In the genomic region with DNA sequence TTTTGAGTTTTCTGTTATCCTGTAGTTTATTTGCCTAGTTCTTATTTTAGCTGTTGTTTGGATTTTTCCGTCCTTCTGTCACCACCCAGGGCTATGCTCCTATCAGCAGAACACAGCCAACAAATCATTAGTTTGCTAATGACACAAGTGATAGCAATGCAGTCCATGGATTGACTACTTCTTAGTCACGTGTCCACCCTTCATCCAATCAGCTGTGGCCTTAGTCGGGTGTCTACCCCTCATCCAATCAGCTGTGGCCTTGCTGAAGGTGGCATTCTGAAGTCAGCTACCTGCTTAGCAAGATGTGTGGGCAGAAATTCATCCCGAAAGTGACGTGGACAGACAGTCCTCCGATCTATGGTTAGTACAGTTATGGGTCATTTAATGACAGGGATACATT, we compare ENCODE assay signal across 31 cellular contexts.
DNase-seq lines count a peak whose midpoint lies in the region; ATAC-seq and TF ChIP-seq lines count a peak whose summit lies in the region.
"Had no signal": no experiment of that assay in that cellular context is flagged by ENCODE, and none has a peak within 500 bp of the region (broad histone marks: within the 10 kb centered on the region; RNA-seq: fewer than 3 reads in every experiment).

No MANE protein-coding gene starts in this region.

- H3K27ac Mint-ChIP-seq in Caco-2 (ENCODE audit: unreplicated experiment): no peak overlapping the region
- peak overlapping the region; percentile 62 for H3K27ac Mint-ChIP-seq in endodermal cell
- H3K27ac Mint-ChIP-seq: activated T-cell treated with anti-CD3 and anti-CD28 coated beads, Interleukin-2, amount 50 U/mL, for 72 hours; CD14-positive monocyte; neural progenitor cell had no signal

- H3K9me2 ChIP-seq in OCI-LY7 (ENCODE audit: insufficient read depth, low read length): no peaks in the 10 kb centered on the region
- no peaks in the 10 kb centered on the region for H3K9me2 ChIP-seq in MM.1S (replicated peaks; ENCODE audit: insufficient read depth, low read length)

- intact Hi-C loops in Caco-2 (cut with micrococcal nuclease; ENCODE audit: unreplicated experiment): no loop called here
- intact Hi-C loops in OCI-LY7 (cut with micrococcal nuclease; ENCODE audit: unreplicated experiment): no loop called here

- no peak for ATAC-seq in HG02938 (IDR thresholded peaks at IDR 0.05; ENCODE audit: unreplicated experiment)
- ATAC-seq: activated T-cell treated with anti-CD3 and anti-CD28 coated beads, Interleukin-2, amount 50 U/mL, for 72 hours; heart right ventricle; Panc1 had no signal

- H3K4me3 Mint-ChIP-seq in Caco-2 (ENCODE audit: unreplicated experiment) (peak overlapping the region; percentile 28), endodermal cell (no peak overlapping the region)
- H3K4me3 Mint-ChIP-seq: activated T-cell treated with anti-CD3 and anti-CD28 coated beads, Interleukin-2, amount 50 U/mL, for 72 hours; CD14-positive monocyte; neural progenitor cell had no signal

- H3K27me3 Mint-ChIP-seq in Caco-2 (ENCODE audit: insufficient read depth, unreplicated experiment) (peaks cover 4% of the 10 kb centered on the region), endodermal cell (ENCODE audit: insufficient read depth) (peaks cover 1% of the 10 kb centered on the region)

- H3F3A ChIP-seq in MM.1S (ENCODE audit: insufficient read depth, low read length): no peaks in the 10 kb centered on the region

- H3K27ac ChIP-seq in OCI-LY7 (ENCODE audit: low read depth, low read length, poor library complexity, severe bottlenecking) (no peak overlapping the region), endodermal cell (ENCODE audit: low read depth, low read length) (no peak overlapping the region), MM.1S (ENCODE audit: low read length) (no peak overlapping the region)
- H3K27ac ChIP-seq: dorsolateral prefrontal cortex, heart right ventricle, left ventricle myocardium inferior, neural progenitor cell, parathyroid adenoma, skin epidermis, suprapubic skin had no signal

- no peak for TF ChIP-seq CTCF in Caco-2 (IDR thresholded peaks at IDR 0.05; ENCODE audit: insufficient read depth in 1 of 2, low read depth in 1 of 2, low read length in 1 of 2, severe bottlenecking in 1 of 2, unreplicated experiment in 1 of 2)
- TF ChIP-seq CTCF in OCI-LY7 (conservative IDR thresholded peaks at IDR 0.05; ENCODE audit: low read length): no peak
- no peak for TF ChIP-seq CTCF in endodermal cell (conservative IDR thresholded peaks at IDR 0.05)
- TF ChIP-seq CTCF in MM.1S (IDR thresholded peaks at IDR 0.05; ENCODE audit: low read length): no peak

- CTCF ChIA-PET in Caco-2 (lab: Charles Lee) (no interaction called here), OCI-LY7 (lab: Charles Lee; ENCODE audit: unreplicated experiment) (no interaction called here)

- WGBS in endodermal cell (ENCODE audit: insufficient coverage in 1 of 2, insufficient read length in 1 of 2), 2 experiments: 79 to 94% methylated on average over 4 to 6 of the region's 6 CpGs

- H2AFZ ChIP-seq in OCI-LY7 (ENCODE audit: low read length) (no peak overlapping the region), MM.1S (ENCODE audit: low read length) (no peak overlapping the region)
- H2AFZ ChIP-seq: neural progenitor cell, parathyroid adenoma had no signal

- H3K4me3 ChIP-seq in Caco-2 (ENCODE audit: low read depth, low read length): no peak overlapping the region
- no peak overlapping the region for H3K4me3 ChIP-seq in OCI-LY7 (ENCODE audit: low read depth, low read length, poor library complexity, severe bottlenecking)
- H3K4me3 ChIP-seq in endodermal cell (ENCODE audit: low read length): no peak overlapping the region
- no peak overlapping the region for H3K4me3 ChIP-seq in MM.1S (ENCODE audit: low read length)
- H3K4me3 ChIP-seq: dorsolateral prefrontal cortex, heart right ventricle, left ventricle myocardium inferior, neural progenitor cell, skin epidermis, suprapubic skin had no signal

- H3K79me2 ChIP-seq in OCI-LY7 (ENCODE audit: insufficient read depth, low read depth, low read length) (no peaks in the 10 kb centered on the region), MM.1S (ENCODE audit: low read length) (no peaks in the 10 kb centered on the region)
- H3K79me2 ChIP-seq: parathyroid adenoma had no signal

- POLR2A ChIA-PET in Caco-2 (lab: Charles Lee) (interaction anchor here (0.6 kb wide), 1 partner anchor 129 kb away, joined by 3 read pairs; no protein-coding TSS in a partner anchor), OCI-LY7 (lab: Charles Lee) (interaction anchor here (1.1 kb wide), 1 partner anchor 20 kb away, joined by 4 read pairs; no protein-coding TSS in a partner anchor)

- H3K36me3 Mint-ChIP-seq in Caco-2 (ENCODE audit: insufficient read depth, unreplicated experiment) (no peaks in the 10 kb centered on the region), endodermal cell (ENCODE audit: low read depth) (peaks cover 16% of the 10 kb centered on the region)
- H3K36me3 Mint-ChIP-seq: CD14-positive monocyte, neural progenitor cell had no signal

- H3K9me3 ChIP-seq in Caco-2: no peaks in the 10 kb centered on the region
- H3K9me3 ChIP-seq in OCI-LY7 (ENCODE audit: low read length): no peaks in the 10 kb centered on the region
- H3K9me3 ChIP-seq in endodermal cell (ENCODE audit: control insufficient read depth, low read length): peaks cover 41% of the 10 kb centered on the region
- H3K9me3 ChIP-seq in MM.1S (replicated peaks; ENCODE audit: insufficient read depth, low read length): no peaks in the 10 kb centered on the region
- H3K9me3 ChIP-seq: heart right ventricle, left ventricle myocardium inferior, suprapubic skin had no signal

- no peaks in the 10 kb centered on the region for H3K4me1 ChIP-seq in Caco-2
- H3K4me1 ChIP-seq in OCI-LY7 (ENCODE audit: insufficient read depth, low read length, poor library complexity, severe bottlenecking): no peaks in the 10 kb centered on the region
- peaks cover 14% of the 10 kb centered on the region for H3K4me1 ChIP-seq in endodermal cell (ENCODE audit: control insufficient read depth, insufficient read depth, low read length)
- H3K4me1 ChIP-seq in MM.1S (ENCODE audit: low read length): no peaks in the 10 kb centered on the region
- H3K4me1 ChIP-seq: heart right ventricle, left ventricle myocardium inferior, neural progenitor cell, parathyroid adenoma, suprapubic skin had no signal

- H3K9me3 Mint-ChIP-seq in Caco-2 (ENCODE audit: unreplicated experiment) (no peaks in the 10 kb centered on the region), endodermal cell (peaks cover 24% of the 10 kb centered on the region)
- H3K9me3 Mint-ChIP-seq: neural progenitor cell had no signal

- peak; percentile 4 for DNase-seq in A172 (ENCODE audit: low spot score)
- DNase-seq in Caco-2: peak; percentile 43 to 54
- DNase-seq in OCI-LY7 (ENCODE audit: low spot score): peak; percentile 1
- no peak for DNase-seq in endodermal cell
- no peak for DNase-seq in MM.1S
- DNase-seq in medulla oblongata (ENCODE audit: extremely low spot score): no peak
- DNase-seq: activated CD4-positive, alpha-beta T cell treated with anti-CD3 and anti-CD28 coated beads, Interleukin-2, amount 50 U/mL, for 4 hours; activated CD4-positive, CD25-positive, alpha-beta regulatory T cell; activated naive CD4-positive, alpha-beta T cell; activated T-cell treated with anti-CD3 and anti-CD28 coated beads, Interleukin-2, amount 50 U/mL, for 72 hours; Calu3; DMS79; dorsolateral prefrontal cortex; GF-D8; heart right ventricle; IMR-90; left ventricle myocardium inferior; NCI-H1105; NCI-H187 treated with DMSO at 0.1 percent for 48 hours; NCI-H2171 treated with DMSO at 0.1 percent for 48 hours; NCI-H510A treated with DMSO at 0.1 percent for 48 hours; retina; SIG-M5; stimulated activated naive CD4-positive, alpha-beta T cell treated with Interleukin-2 at 50 U/mL for 16 hours had no signal

- H3K27me3 ChIP-seq in Caco-2 (replicated peaks; ENCODE audit: control insufficient read depth, insufficient read depth, low read length) (no peaks in the 10 kb centered on the region), endodermal cell (ENCODE audit: control insufficient read depth, insufficient read depth, low read length, poor library complexity, severe bottlenecking) (no peaks in the 10 kb centered on the region), MM.1S (replicated peaks; ENCODE audit: insufficient read depth, low read length) (no peaks in the 10 kb centered on the region)
- H3K27me3 ChIP-seq: dorsolateral prefrontal cortex, heart right ventricle, neural progenitor cell, suprapubic skin had no signal

- BruUV-seq in Caco-2 (replicated peaks; lab: Mats Ljungman, UMichigan) (no TSS peak), OCI-LY7 (replicated peaks; lab: Mats Ljungman, UMichigan) (no TSS peak)

- no peaks in the 10 kb centered on the region for H4K20me1 ChIP-seq in OCI-LY7 (ENCODE audit: insufficient read depth, low read length)
- no peaks in the 10 kb centered on the region for H4K20me1 ChIP-seq in MM.1S (ENCODE audit: insufficient read depth, low read length)

- H3K9ac ChIP-seq in endodermal cell (ENCODE audit: extremely low read depth, low read length, poor library complexity, severe bottlenecking) (no peak overlapping the region), MM.1S (ENCODE audit: low read length) (no peak overlapping the region)
- H3K9ac ChIP-seq: neural progenitor cell, parathyroid adenoma had no signal

- H3K36me3 ChIP-seq in Caco-2 (ENCODE audit: control insufficient read depth, insufficient read depth, low read length) (no peaks in the 10 kb centered on the region), OCI-LY7 (ENCODE audit: insufficient read depth, low read length) (no peaks in the 10 kb centered on the region), endodermal cell (ENCODE audit: control insufficient read depth, insufficient read depth, low read length) (no peaks in the 10 kb centered on the region), MM.1S (replicated peaks; ENCODE audit: insufficient read depth, low read length) (no peaks in the 10 kb centered on the region)
- H3K36me3 ChIP-seq: heart right ventricle, left ventricle myocardium inferior, neural progenitor cell, suprapubic skin had no signal

- H3K4me2 ChIP-seq in OCI-LY7 (ENCODE audit: low read length) (no peak overlapping the region), MM.1S (ENCODE audit: low read depth, low read length) (no peak overlapping the region)
- H3K4me2 ChIP-seq: neural progenitor cell had no signal

- H3K4me1 Mint-ChIP-seq in Caco-2 (ENCODE audit: low read depth, unreplicated experiment) (peaks cover 7% of the 10 kb centered on the region), endodermal cell (peaks cover 42% of the 10 kb centered on the region)
- H3K4me1 Mint-ChIP-seq: CD14-positive monocyte, neural progenitor cell had no signal

Comparison
In these comparisons a context has a peak if more than half of its experiments do, and no peak if none do; other contexts are left out.
1. DNase-seq: peak in A172 (single experiment), Caco-2 (2 of 2) and OCI-LY7 (single experiment); none in endodermal cell (single experiment), MM.1S (single experiment) and medulla oblongata (single experiment).